In the genomic region with DNA sequence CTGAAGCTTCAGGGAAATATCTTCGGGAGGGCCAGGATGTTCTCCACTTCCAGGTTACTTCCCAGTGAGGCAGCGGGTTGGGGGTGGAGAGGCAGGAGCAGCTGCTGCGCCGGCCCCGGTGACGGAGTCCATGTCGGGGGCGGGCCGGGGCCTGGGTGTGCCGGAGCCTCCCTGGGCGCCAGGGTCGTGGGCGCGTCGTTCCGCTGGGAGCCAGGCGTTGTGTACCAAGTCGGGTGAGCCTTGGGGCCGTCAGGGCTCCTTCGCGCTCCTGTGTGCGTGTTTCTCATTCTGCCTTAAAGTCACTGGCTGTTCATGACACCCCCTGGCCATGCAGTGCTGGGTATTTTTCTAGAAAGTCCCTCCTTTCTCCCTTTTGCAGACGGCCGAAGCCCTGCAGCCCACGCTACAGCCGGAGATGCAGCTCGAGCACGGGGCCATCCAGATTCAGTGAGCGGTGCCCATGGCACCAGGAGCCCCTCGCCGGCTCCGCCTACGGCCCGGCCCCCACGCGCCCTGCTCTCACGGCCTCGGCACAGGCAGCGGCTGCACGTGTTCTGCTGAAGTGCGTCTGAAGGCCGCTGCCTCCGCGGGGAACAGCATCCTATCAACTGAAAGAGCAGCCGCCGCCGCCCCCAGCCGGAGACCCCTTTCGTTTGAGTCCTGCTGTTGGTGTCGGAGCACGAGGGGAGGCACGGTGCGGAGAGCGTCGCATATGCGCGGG, we compare ENCODE assay signal across 20 cellular contexts.
DNase-seq lines count a peak whose midpoint lies in the region; ATAC-seq and TF ChIP-seq lines count a peak whose summit lies in the region.
"Had no signal": no experiment of that assay in that cellular context is flagged by ENCODE, and none has a peak within 500 bp of the region (broad histone marks: within the 10 kb centered on the region; RNA-seq: fewer than 3 reads in every experiment).

No MANE protein-coding gene starts in this region.

- CTCF ChIA-PET in CD4-positive, alpha-beta T cell (lab: Charles Lee): no interaction called here

- WGBS in neuronal stem cell (ENCODE audit: extremely low coverage in 2 of 2, insufficient read length in 2 of 2, insufficient replicate concordance in 1 of 2), 2 donors: no CpG with 5 or more reads among the region's 57 CpGs

- H3K27ac Mint-ChIP-seq in CD14-positive monocyte: no peak overlapping the region
- no peak overlapping the region for H3K27ac Mint-ChIP-seq in endothelial cell (ENCODE audit: unreplicated experiment)
- no peak overlapping the region for H3K27ac Mint-ChIP-seq in CD4-positive, alpha-beta T cell
- H3K27ac Mint-ChIP-seq: CD4-positive, CD25-positive, alpha-beta regulatory T cell had no signal

- H3K36me3 ChIP-seq in BLaER1 (peaks cover 35% of the 10 kb centered on the region), neuronal stem cell (replicated peaks in 1 of 2; ENCODE audit: control insufficient read depth in 2 of 2, insufficient read depth in 2 of 2, low read length in 2 of 2) (peaks cover 7 to 8% of the 10 kb centered on the region in 2 donors)

- no peak overlapping the region for H3K9ac ChIP-seq in BLaER1
- H3K9ac ChIP-seq in neuronal stem cell (ENCODE audit: low read depth, low read length, poor library complexity): no peak overlapping the region

- no peak overlapping the region for H4K91ac ChIP-seq in neuronal stem cell (ENCODE audit: low read depth, low read length, poor library complexity)

- H3K4me1 ChIP-seq in BLaER1 (peaks cover 67% of the 10 kb centered on the region), neuronal stem cell (ENCODE audit: control insufficient read depth in 2 of 2, insufficient read depth in 1 of 2, low read depth in 1 of 2, low read length in 2 of 2) (no peaks in the 10 kb centered on the region)
- H3K4me1 ChIP-seq: Caco-2 had no signal

- DNase-seq in CD14-positive monocyte (ENCODE audit: low spot score): peak; percentile 12
- no peak for DNase-seq in endothelial cell (ENCODE audit: low spot score)
- DNase-seq in neuronal stem cell (ENCODE audit: low spot score): no peak
- DNase-seq in NCI-H524 (lab: John Stamatoyannopoulos, UW): no peak
- DNase-seq in CD4-positive, alpha-beta T cell: no peak
- DNase-seq: Caco-2; CD4-positive, CD25-positive, alpha-beta regulatory T cell; DMS153; GDM1; GOT3; NCI-H1417; NCI-H187; NCI-H2227 treated with DMSO at 0.1 percent for 48 hours; NCI-H510A treated with DMSO at 0.1 percent for 48 hours; NCI-H82; OCI-M1; SIG-M5 had no signal

- ATAC-seq in GM21576 (IDR thresholded peaks at IDR 0.05; ENCODE audit: unreplicated experiment) (no peak), HG02588 (IDR thresholded peaks at IDR 0.05; ENCODE audit: unreplicated experiment) (no peak)
- no peak for ATAC-seq in CD4-positive, alpha-beta T cell (ENCODE audit: poor library complexity)

- peaks cover 0 to 4% (median 0%) of the 10 kb centered on the region in 7 donors for H3K9me3 Mint-ChIP-seq in CD14-positive monocyte
- H3K9me3 Mint-ChIP-seq in endothelial cell (ENCODE audit: unreplicated experiment): no peaks in the 10 kb centered on the region
- no peaks in the 10 kb centered on the region for H3K9me3 Mint-ChIP-seq in CD4-positive, alpha-beta T cell

- H2AK5ac ChIP-seq in neuronal stem cell (ENCODE audit: low read depth, low read length): no peak overlapping the region

- H3K4me1 Mint-ChIP-seq in CD14-positive monocyte: no peaks in the 10 kb centered on the region
- H3K4me1 Mint-ChIP-seq in endothelial cell (ENCODE audit: unreplicated experiment): no peaks in the 10 kb centered on the region
- no peaks in the 10 kb centered on the region for H3K4me1 Mint-ChIP-seq in CD4-positive, alpha-beta T cell (ENCODE audit: low read depth)

- H3K36me3 Mint-ChIP-seq in CD14-positive monocyte: peaks cover 48 to 71% of the 10 kb centered on the region in 2 donors
- H3K36me3 Mint-ChIP-seq in endothelial cell (ENCODE audit: low read depth, unreplicated experiment): peaks cover 17% of the 10 kb centered on the region
- H3K36me3 Mint-ChIP-seq in CD4-positive, alpha-beta T cell (ENCODE audit: low read depth): peaks cover 47% of the 10 kb centered on the region

- peak overlapping the region; percentile 86 for H3K27ac ChIP-seq in BLaER1
- no peak overlapping the region for H3K27ac ChIP-seq in neuronal stem cell (replicated peaks; ENCODE audit: low read length)
- H3K27ac ChIP-seq in CD4-positive, alpha-beta T cell (ENCODE audit: low read depth, low read length): no peak overlapping the region

- H3K27me3 Mint-ChIP-seq in CD14-positive monocyte (ENCODE audit: low read depth in 3 of 3) (no peaks in the 10 kb centered on the region), endothelial cell (ENCODE audit: unreplicated experiment) (peaks cover 1% of the 10 kb centered on the region)
- H3K27me3 Mint-ChIP-seq in CD4-positive, alpha-beta T cell: no peaks in the 10 kb centered on the region
- H3K27me3 Mint-ChIP-seq: CD4-positive, CD25-positive, alpha-beta regulatory T cell had no signal

- no peak overlapping the region for H3K23ac ChIP-seq in neuronal stem cell (ENCODE audit: low read depth, low read length, poor library complexity)

- H2BK12ac ChIP-seq in neuronal stem cell (ENCODE audit: low read length): no peak overlapping the region

- H2BK120ac ChIP-seq in neuronal stem cell (ENCODE audit: low read depth, low read length): peak overlapping the region; percentile 72

- TF ChIP-seq CTCF in CD14-positive monocyte (IDR thresholded peaks at IDR 0.05): no peak
- no peak for TF ChIP-seq CTCF in endothelial cell (IDR thresholded peaks at IDR 0.05; ENCODE audit: unreplicated experiment)
- TF ChIP-seq CTCF in CD4-positive, alpha-beta T cell (IDR thresholded peaks at IDR 0.05): no peak

- H3K4me2 ChIP-seq in BLaER1 (peak overlapping the region; percentile 88), neuronal stem cell (ENCODE audit: insufficient read depth, low read length, poor library complexity, severe bottlenecking) (no peak overlapping the region)

- H3K79me1 ChIP-seq in neuronal stem cell (ENCODE audit: low read depth, low read length): peaks cover 7% of the 10 kb centered on the region

- H3K18ac ChIP-seq in neuronal stem cell (ENCODE audit: low read length): no peak overlapping the region

- no peaks in the 10 kb centered on the region for H3K27me3 ChIP-seq in BLaER1
- H3K27me3 ChIP-seq in neuronal stem cell (ENCODE audit: control insufficient read depth in 3 of 3, insufficient read depth in 3 of 3, low read depth in 1 of 3, low read length in 3 of 3): no peaks in the 10 kb centered on the region
- no peaks in the 10 kb centered on the region for H3K27me3 ChIP-seq in CD4-positive, alpha-beta T cell (ENCODE audit: control insufficient read depth, insufficient read depth, low read length)

- intact Hi-C loops in CD14-positive monocyte (cut with micrococcal nuclease): no loop called here
- intact Hi-C loops in CD4-positive, alpha-beta T cell (cut with DNase I, micrococcal nuclease): no loop called here

- H2AFZ ChIP-seq in neuronal stem cell (ENCODE audit: low read length): no peak overlapping the region

- POLR2A ChIA-PET in CD4-positive, alpha-beta T cell (lab: Charles Lee): no interaction called here

- no peak overlapping the region for H2BK5ac ChIP-seq in neuronal stem cell (ENCODE audit: low read length)

- no peaks in the 10 kb centered on the region for H4K20me1 ChIP-seq in BLaER1

- H4K8ac ChIP-seq in neuronal stem cell (ENCODE audit: low read depth, low read length): peak overlapping the region; percentile 43

- H3K14ac ChIP-seq in neuronal stem cell (ENCODE audit: low read length): peak overlapping the region; percentile 21

- no peak overlapping the region for H3K4me3 ChIP-seq in BLaER1
- no peak overlapping the region for H3K4me3 ChIP-seq in neuronal stem cell (ENCODE audit: low read length in 2 of 2)

- H2BK15ac ChIP-seq in neuronal stem cell (ENCODE audit: low read length): no peak overlapping the region

- H3K9me3 ChIP-seq in BLaER1 (no peaks in the 10 kb centered on the region), neuronal stem cell (replicated peaks in 1 of 2; ENCODE audit: control insufficient read depth in 2 of 2, insufficient read depth in 1 of 2, low read depth in 1 of 2, low read length in 2 of 2) (peaks cover 2 to 8% of the 10 kb centered on the region in 2 donors)
- H3K9me3 ChIP-seq in CD4-positive, alpha-beta T cell (ENCODE audit: control insufficient read depth, low read length): no peaks in the 10 kb centered on the region
- H3K9me3 ChIP-seq: Caco-2 had no signal

- H3K4ac ChIP-seq in neuronal stem cell (ENCODE audit: low read length): no peak overlapping the region

- no peak overlapping the region for H3K4me3 Mint-ChIP-seq in CD14-positive monocyte
- H3K4me3 Mint-ChIP-seq in endothelial cell (ENCODE audit: unreplicated experiment): peak overlapping the region; percentile 15
- no peak overlapping the region for H3K4me3 Mint-ChIP-seq in CD4-positive, alpha-beta T cell
